ENCODE assay signal across 11 cellular contexts in the genomic region with DNA sequence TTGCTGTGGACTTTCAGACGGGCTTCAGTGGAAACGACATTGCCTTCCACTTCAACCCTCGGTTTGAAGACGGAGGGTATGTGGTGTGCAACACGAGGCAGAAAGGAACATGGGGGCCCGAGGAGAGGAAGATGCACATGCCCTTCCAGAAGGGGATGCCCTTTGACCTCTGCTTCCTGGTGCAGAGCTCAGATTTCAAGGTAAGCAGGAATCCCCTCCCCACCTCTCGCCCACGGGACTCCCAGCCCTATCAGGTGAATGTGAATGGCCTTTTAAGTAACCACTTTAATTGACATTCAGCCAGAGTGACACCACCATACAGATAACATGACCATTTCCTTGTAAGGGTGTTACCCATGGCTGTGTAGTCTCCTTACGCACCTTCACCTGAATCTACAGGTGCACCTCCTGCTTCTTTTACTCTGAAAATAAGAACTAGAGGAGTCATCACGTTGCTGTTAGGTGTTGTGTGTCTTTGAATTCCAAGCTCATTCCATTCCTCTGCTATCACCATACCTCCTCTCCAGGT. TPM values are rescaled to one million over a fixed set of nuclear protein-coding genes. Genes with fewer than 3 reads are reported as not detected.
"Had no signal": no experiment of that assay in that cellular context is flagged by ENCODE, and none has a peak within 500 bp of the region (broad histone marks: within the 10 kb centered on the region; RNA-seq: fewer than 3 reads in every experiment).

No MANE protein-coding gene starts in this region.

RNA-seq across cellular contexts. Expression of a gene that starts 9.4 kb away (rescaled TPM):
- total RNA-seq: activated naive CD4-positive, alpha-beta T cell treated with anti-CD3 and anti-CD28 coated beads, Interleukin-2, amount 50 U/mL, for 72 hours; activated T-cell treated with anti-CD3 and anti-CD28 coated beads, Interleukin-2, amount 50 U/mL, for 72 hours; activated T-helper 1 cell treated with anti-CD3 and anti-CD28 coated beads, Interleukin-12 subunit alpha, Interleukin-12 subunit beta, Interleukin-2, Interleukin-4 antibody, amounts not matched to agents 30 ng/mL and 10 ng/mL and 1 ng/mL, durations not matched to agents 14 hours and 24 hours and 36 hours; aorta; ascending aorta; astrocyte; body of pancreas; cardiac muscle cell; cardiac septum; cerebellum; chondrocyte had no signal
- polyA plus RNA-seq: cardiac muscle cell had no signal
